In the genomic region with DNA sequence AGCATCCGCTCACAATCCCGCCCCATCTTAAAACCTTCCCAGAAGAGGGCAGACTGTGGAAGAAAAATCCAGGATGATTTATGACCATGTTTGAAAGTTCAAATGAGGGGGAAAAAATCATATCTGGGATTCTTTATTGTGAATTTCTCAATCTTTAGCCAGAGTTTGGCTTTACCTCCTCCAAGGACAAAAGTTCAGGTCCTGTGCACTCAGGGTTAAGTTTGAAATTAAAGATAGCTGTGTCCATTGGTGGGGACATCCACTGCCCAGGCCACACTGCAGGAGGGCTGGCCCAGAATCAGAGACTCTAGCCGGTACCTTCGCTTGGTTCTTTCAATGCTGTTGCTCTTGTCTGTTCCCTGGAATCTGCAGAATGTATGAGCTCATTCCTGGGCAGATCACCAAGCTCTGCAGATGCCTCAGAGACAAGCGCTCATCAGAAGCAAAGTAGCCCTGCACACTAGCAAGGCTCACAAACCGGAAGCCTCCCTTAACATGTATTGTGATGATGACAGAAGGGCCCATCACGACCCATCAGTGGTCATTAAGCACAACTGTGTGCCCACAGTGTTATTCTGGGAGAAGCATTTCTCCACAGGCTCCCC, we compare ENCODE assay signal across 15 cellular contexts.
DNase-seq lines count a peak whose midpoint lies in the region; ATAC-seq, FAIRE-seq and TF ChIP-seq lines count a peak whose summit lies in the region.
"Had no signal": no experiment of that assay in that cellular context is flagged by ENCODE, and none has a peak within 500 bp of the region (broad histone marks: within the 10 kb centered on the region; RNA-seq: fewer than 3 reads in every experiment).

No MANE protein-coding gene starts in this region.

- H3K27me3 ChIP-seq in liver (ENCODE audit: control insufficient read depth in 4 of 4, insufficient read depth in 4 of 4, low read length in 3 of 4), result no peaks in the 10 kb centered on the region
- H3K27me3 ChIP-seq in HepG2 (ENCODE audit: control insufficient read depth in 1 of 2, insufficient read depth in 2 of 2, low read length in 2 of 2), result no peaks in the 10 kb centered on the region
- H3K27me3 ChIP-seq in fibroblast of lung (ENCODE audit: control insufficient read depth, insufficient read depth, low read length), result no peaks in the 10 kb centered on the region
- H3K27me3 ChIP-seq in aorta (ENCODE audit: control insufficient read depth in 1 of 2, insufficient read depth in 2 of 2, low read length in 1 of 2), result no peaks in the 10 kb centered on the region
- H3K27me3 ChIP-seq: SJSA1 had no signal

- H3K27ac ChIP-seq in liver (ENCODE audit: low read depth in 1 of 2, low read length in 2 of 2) (no peak overlapping the region), HepG2 (ENCODE audit: extremely low read length, insufficient read depth, low read length) (no peak overlapping the region), fibroblast of lung (ENCODE audit: insufficient read depth, low read length) (no peak overlapping the region), aorta (ENCODE audit: low read depth in 1 of 2, low read length in 2 of 2) (no peak overlapping the region)
- H3K27ac ChIP-seq: SJSA1 had no signal

- TF ChIP-seq RAD21 in liver (IDR thresholded peaks at IDR 0.05), result no peak
- no peak for TF ChIP-seq RAD21 in HepG2 (CRISPR knock-in tag; IDR thresholded peaks at IDR 0.05)

- H3K9me3 ChIP-seq in liver (ENCODE audit: control insufficient read depth in 4 of 4, low read length in 3 of 4), result no peaks in the 10 kb centered on the region
- H3K9me3 ChIP-seq in HepG2 (ENCODE audit: low read length), result peaks cover 21% of the 10 kb centered on the region
- no peaks in the 10 kb centered on the region for H3K9me3 ChIP-seq in fibroblast of lung (ENCODE audit: control insufficient read depth, insufficient read depth, low read depth, low read length)
- H3K9me3 ChIP-seq in aorta (ENCODE audit: control insufficient read depth, low read length), result no peaks in the 10 kb centered on the region
- H3K9me3 ChIP-seq: SJSA1 had no signal

- H3K9ac ChIP-seq in liver (ENCODE audit: low read depth in 1 of 2, low read length in 2 of 2) (no peak overlapping the region), HepG2 (ENCODE audit: insufficient read depth, low read depth, low read length) (no peak overlapping the region), fibroblast of lung (ENCODE audit: insufficient read depth, low read length) (no peak overlapping the region)

- H3K4me3 ChIP-seq in liver (ENCODE audit: low read depth in 1 of 3, low read length in 3 of 3), result no peak overlapping the region
- no peak overlapping the region for H3K4me3 ChIP-seq in HepG2 (replicated peaks in 1 of 3; ENCODE audit: insufficient read depth in 1 of 3, low read depth in 2 of 3, low read length in 3 of 3)
- H3K4me3 ChIP-seq in fibroblast of lung (replicated peaks in 1 of 4; ENCODE audit: control extremely low read depth in 1 of 4, insufficient read depth in 1 of 4, low read depth in 3 of 4, low read length in 4 of 4), result no peak overlapping the region
- no peak overlapping the region for H3K4me3 ChIP-seq in aorta (ENCODE audit: low read length in 2 of 2)
- H3K4me3 ChIP-seq: SJSA1 had no signal

- no peak overlapping the region for H3K4me2 ChIP-seq in HepG2 (ENCODE audit: low read depth, low read length)
- H3K4me2 ChIP-seq in fibroblast of lung (ENCODE audit: extremely low read depth, insufficient read depth, low read length), result no peak overlapping the region

- intact Hi-C loops in HepG2 (cut with micrococcal nuclease; ENCODE audit: unreplicated experiment) (no loop called here), aorta (cut with DNase I) (no loop called here)
- intact Hi-C loops in activated CD4-positive, alpha-beta T cell treated with anti-CD3 and anti-CD28 coated beads, Interleukin-2, amount 10 ng/mL, durations not matched to agents 24 days and 14 days (cut with micrococcal nuclease), result no loop called here

- ATAC-seq in HepG2 (no peak), aorta (ENCODE audit: low FRiP score) (peak; percentile 39), HG02884 (IDR thresholded peaks at IDR 0.05; ENCODE audit: unreplicated experiment) (no peak)

- no peak for FAIRE-seq in HepG2 (lab: Jason Lieb, UNC)

- no peaks in the 10 kb centered on the region for H3K4me1 Mint-ChIP-seq in activated CD4-positive, alpha-beta T cell treated with anti-CD3 and anti-CD28 coated beads, Interleukin-2, amount 10 ng/mL, durations not matched to agents 24 days and 14 days
- H3K4me1 Mint-ChIP-seq: nephron progenitor cell had no signal

- DNase-seq in HepG2 (ENCODE audit: low spot score) (no peak), fibroblast of lung (ENCODE audit: low read depth in 2 of 2) (peak; percentile 9 to 14), midbrain (lab: John Stamatoyannopoulos, UW) (peak; percentile 39), aorta (no peak)
- no peak for DNase-seq in activated CD4-positive, alpha-beta T cell treated with anti-CD3 and anti-CD28 coated beads, Interleukin-2, amount 10 ng/mL, durations not matched to agents 24 days and 14 days
- no peak for DNase-seq in activated naive CD4-positive, alpha-beta T cell treated with anti-CD3 and anti-CD28 coated beads, Interleukin-2, amount 50 U/mL, for 16 hours
- DNase-seq: activated gamma-delta T cell; NCI-H2171 treated with DMSO at 0.1 percent for 48 hours; nephron progenitor cell; stimulated activated CD4-positive, alpha-beta T cell treated with anti-CD3 and anti-CD28 coated beads, Interleukin-2, amount 100 ng/mL, for 24 hours; stimulated activated naive CD4-positive, alpha-beta T cell treated with Interleukin-2 at 50 U/mL for 16 hours had no signal

- TF ChIP-seq EP300 in HepG2 (IDR thresholded peaks at IDR 0.05; ENCODE audit: low read depth in 2 of 2, low read length in 2 of 2), result no peak
- no peak for TF ChIP-seq EP300 in HepG2 (CRISPR knock-in tag; IDR thresholded peaks at IDR 0.05; ENCODE audit: borderline replicate concordance)

- H3K27me3 Mint-ChIP-seq in activated CD4-positive, alpha-beta T cell treated with anti-CD3 and anti-CD28 coated beads, Interleukin-2, amount 10 ng/mL, durations not matched to agents 24 days and 14 days, result no peaks in the 10 kb centered on the region
- H3K27me3 Mint-ChIP-seq: dendritic cell treated with granulocyte-macrophage colony-stimulating factor and Interleukin-4, amounts not matched to agents 40 ng/mL and 50 ng/mL, for 4 days had no signal

- BruUV-seq in HepG2 (replicated peaks; lab: Mats Ljungman, UMichigan), result no TSS peak

- H2AFZ ChIP-seq in HepG2 (ENCODE audit: low read length), result no peak overlapping the region
- no peak overlapping the region for H2AFZ ChIP-seq in fibroblast of lung (ENCODE audit: low read length)

- no peak overlapping the region for H3K4me3 Mint-ChIP-seq in activated CD4-positive, alpha-beta T cell treated with anti-CD3 and anti-CD28 coated beads, Interleukin-2, amount 10 ng/mL, durations not matched to agents 24 days and 14 days
- H3K4me3 Mint-ChIP-seq: dendritic cell treated with granulocyte-macrophage colony-stimulating factor and Interleukin-4, amounts not matched to agents 40 ng/mL and 50 ng/mL, for 4 days; nephron progenitor cell had no signal

- H3K36me3 ChIP-seq in liver (ENCODE audit: control insufficient read depth in 4 of 4, insufficient read depth in 3 of 4, low read depth in 1 of 4, low read length in 3 of 4) (no peaks in the 10 kb centered on the region), HepG2 (replicated peaks in 1 of 2; ENCODE audit: control insufficient read depth in 1 of 2, insufficient read depth in 2 of 2, low read length in 2 of 2) (no peaks in the 10 kb centered on the region), fibroblast of lung (ENCODE audit: control insufficient read depth, insufficient read depth, low read length) (no peaks in the 10 kb centered on the region), aorta (ENCODE audit: control insufficient read depth in 1 of 2, insufficient read depth in 2 of 2, low read length in 1 of 2) (no peaks in the 10 kb centered on the region)
- H3K36me3 ChIP-seq: SJSA1 had no signal

- TF ChIP-seq CTCF in liver (IDR thresholded peaks at IDR 0.05; ENCODE audit: low read depth, low read length, missing input control) (no peak), HepG2 (CRISPR knock-in tag; IDR thresholded peaks at IDR 0.05) (no peak), fibroblast of lung (conservative IDR thresholded peaks at IDR 0.05 in 1 of 2, IDR thresholded peaks at IDR 0.05 in 1 of 2; ENCODE audit: low read depth in 1 of 2, low read length in 2 of 2) (no peak)

- 83% methylated on average over 7 of the region's 7 CpGs for WGBS in liver
- 51% methylated on average over 5 of the region's 7 CpGs for WGBS in HepG2 (ENCODE audit: low lambda C conversion rate)
- WGBS in aorta, 2 donors, result 59 to 62% methylated on average over 7 of the region's 7 CpGs

- POLR2A ChIA-PET in HepG2 (lab: Yijun Ruan, JAX), result no interaction called here

- H3K4me1 ChIP-seq in liver (ENCODE audit: control insufficient read depth in 4 of 4, insufficient read depth in 4 of 4, low read length in 3 of 4) (peaks cover 0 to 7% (median 3%) of the 10 kb centered on the region in 4 donors), HepG2 (ENCODE audit: insufficient read depth, low read length) (no peaks in the 10 kb centered on the region), fibroblast of lung (ENCODE audit: control insufficient read depth, extremely low read depth, insufficient read depth, low read length) (no peaks in the 10 kb centered on the region), aorta (ENCODE audit: control insufficient read depth in 1 of 2, insufficient read depth in 2 of 2, low read length in 2 of 2) (no peaks in the 10 kb centered on the region)
- H3K4me1 ChIP-seq: SJSA1 had no signal

- H4K20me1 ChIP-seq in HepG2 (ENCODE audit: insufficient read depth, low read length) (no peaks in the 10 kb centered on the region), fibroblast of lung (ENCODE audit: control insufficient read depth, extremely low read depth, insufficient read depth, low read length) (no peaks in the 10 kb centered on the region)

- CTCF ChIA-PET in HepG2 (lab: Yijun Ruan, JAX; ENCODE audit: low intra/inter-chr PET ratio, low total read pairs), result no interaction called here

- H3K27ac Mint-ChIP-seq in activated CD4-positive, alpha-beta T cell treated with anti-CD3 and anti-CD28 coated beads, Interleukin-2, amount 10 ng/mL, durations not matched to agents 24 days and 14 days, result no peak overlapping the region
- H3K27ac Mint-ChIP-seq: dendritic cell treated with granulocyte-macrophage colony-stimulating factor and Interleukin-4, amounts not matched to agents 40 ng/mL and 50 ng/mL, for 4 days; nephron progenitor cell had no signal

- H3K79me2 ChIP-seq in HepG2 (ENCODE audit: insufficient read depth, low read length) (no peaks in the 10 kb centered on the region), fibroblast of lung (ENCODE audit: control insufficient read depth, insufficient read depth, low read length) (no peaks in the 10 kb centered on the region)

- no peak for TF ChIP-seq POLR2A in HepG2 (IDR thresholded peaks at IDR 0.05; ENCODE audit: insufficient read depth in 1 of 2, low read depth in 2 of 2, low read length in 2 of 2)

- in situ Hi-C loops in HepG2 (cut with HindIII; ENCODE audit: extremely low pct_ligation_motif_present, low pct_unique_long_range_greater_than_20kb), result no loop called here

- no peaks in the 10 kb centered on the region for H3K9me3 Mint-ChIP-seq in activated CD4-positive, alpha-beta T cell treated with anti-CD3 and anti-CD28 coated beads, Interleukin-2, amount 10 ng/mL, durations not matched to agents 24 days and 14 days
- H3K9me3 Mint-ChIP-seq: dendritic cell treated with granulocyte-macrophage colony-stimulating factor and Interleukin-4, amounts not matched to agents 40 ng/mL and 50 ng/mL, for 4 days; nephron progenitor cell had no signal

- no peaks in the 10 kb centered on the region for H3K36me3 Mint-ChIP-seq in activated CD4-positive, alpha-beta T cell treated with anti-CD3 and anti-CD28 coated beads, Interleukin-2, amount 10 ng/mL, durations not matched to agents 24 days and 14 days (ENCODE audit: low read depth)

Comparison
In these comparisons a context has a peak if more than half of its experiments do, and no peak if none do; other contexts are left out.
1. DNase-seq: peak in fibroblast of lung (2 of 2) and midbrain (single experiment); none in HepG2 (single experiment), aorta (0 of 2), activated CD4-positive, alpha-beta T cell treated with anti-CD3 and anti-CD28 coated beads, Interleukin-2, amount 10 ng/mL, durations not matched to agents 24 days and 14 days (single experiment) and activated naive CD4-positive, alpha-beta T cell treated with anti-CD3 and anti-CD28 coated beads, Interleukin-2, amount 50 U/mL, for 16 hours (single experiment).